Comparison of ENCODE assay signal across 2 cellular contexts in the genomic region with DNA sequence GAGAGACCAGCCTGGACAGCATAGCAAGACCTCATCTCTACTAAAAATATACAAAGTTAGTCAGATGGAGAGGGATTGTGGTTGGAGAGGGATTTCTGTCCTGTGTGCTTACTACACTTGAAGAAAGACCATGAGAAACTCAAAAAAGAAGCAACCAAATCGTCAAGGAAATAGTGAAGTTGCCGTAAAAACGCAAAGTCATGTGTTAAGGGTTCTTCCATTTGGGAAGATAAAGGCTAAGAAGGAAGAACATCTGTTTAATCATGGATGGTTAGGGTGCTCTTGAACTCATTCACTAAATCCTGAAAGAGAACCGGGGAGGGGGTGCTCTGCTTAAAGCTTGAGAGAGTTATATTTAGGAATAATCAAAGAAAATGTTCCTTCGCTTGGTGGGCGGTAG.
A peak's percentile ranks its signal among the peaks of the same experiment; 100 is the strongest.
TF ChIP-seq lines count a peak whose summit lies in the region.

No MANE protein-coding gene starts in this region.

TF ChIP-seq in A549, 52 proteins besides CTCF, POLR2A, EP300 and RAD21 (continued from another document):
- 0 out of 2 replicates have a peak, but pooled peaks have one; percentile 17 for TF ChIP-seq NFE2L2 (conservative IDR thresholded peaks at IDR 0.05; ENCODE audit: low read length)

TF ChIP-seq in IMR-90, 13 proteins besides CTCF, POLR2A, EP300 and RAD21:
- TF ChIP-seq, protein P1, sequence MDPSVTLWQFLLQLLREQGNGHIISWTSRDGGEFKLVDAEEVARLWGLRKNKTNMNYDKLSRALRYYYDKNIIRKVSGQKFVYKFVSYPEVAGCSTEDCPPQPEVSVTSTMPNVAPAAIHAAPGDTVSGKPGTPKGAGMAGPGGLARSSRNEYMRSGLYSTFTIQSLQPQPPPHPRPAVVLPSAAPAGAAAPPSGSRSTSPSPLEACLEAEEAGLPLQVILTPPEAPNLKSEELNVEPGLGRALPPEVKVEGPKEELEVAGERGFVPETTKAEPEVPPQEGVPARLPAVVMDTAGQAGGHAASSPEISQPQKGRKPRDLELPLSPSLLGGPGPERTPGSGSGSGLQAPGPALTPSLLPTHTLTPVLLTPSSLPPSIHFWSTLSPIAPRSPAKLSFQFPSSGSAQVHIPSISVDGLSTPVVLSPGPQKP (IDR thresholded peaks at IDR 0.05; ENCODE audit: borderline replicate concordance, low read depth, low read length), result no peak
- TF ChIP-seq NFE2L2 (IDR thresholded peaks at IDR 0.05; ENCODE audit: low read depth, low read length) (peak; percentile 11; the same call in 1 of the 2 replicates), CEBPB (IDR thresholded peaks at IDR 0.05; ENCODE audit: low read depth, low read length) (no peak)
